Comparison of ENCODE assay signal across 1 cellular context in genomic region chr16:4116328-4117249, GRCh38.
A peak's percentile ranks its signal among the peaks of the same experiment; 100 is the strongest.
TF ChIP-seq lines count a peak whose summit lies in the region.

Gene ADCY9 (minus strand): TSS chr16:4116442. CDS start chr16:4115442, 1,000 bp downstream.

TF ChIP-seq in HepG2, 621 proteins besides CTCF, POLR2A, EP300 and RAD21 (continued from another document and continues in another):
- no peak for TF ChIP-seq ZNF142 (CRISPR knock-in tag; IDR thresholded peaks at IDR 0.05)
- TF ChIP-seq PCBP2 (optimal IDR thresholded peaks at IDR 0.05; ENCODE audit: low read depth, low read length, poor library complexity, severe bottlenecking), result no peak
- no peak for TF ChIP-seq KLF16 (CRISPR knock-in tag; IDR thresholded peaks at IDR 0.05)
- TF ChIP-seq ZNF691 (CRISPR knock-in tag; IDR thresholded peaks at IDR 0.05; ENCODE audit: borderline replicate concordance, low read depth), result no peak
- TF ChIP-seq AHDC1 (CRISPR knock-in tag; IDR thresholded peaks at IDR 0.05; ENCODE audit: borderline replicate concordance), result no peak
- no peak for TF ChIP-seq FOXA1 (IDR thresholded peaks at IDR 0.05)
- peak; percentile 7; the same call in 1 of the 2 replicates for TF ChIP-seq FOXA1 (CRISPR knock-in tag; IDR thresholded peaks at IDR 0.05)
- no peak for TF ChIP-seq ZNF274 (CRISPR knock-in tag; IDR thresholded peaks at IDR 0.05)
- TF ChIP-seq HDAC2 (CRISPR knock-in tag; IDR thresholded peaks at IDR 0.05), result no peak
- TF ChIP-seq ZNF3 (CRISPR knock-in tag; IDR thresholded peaks at IDR 0.05), result no peak
- TF ChIP-seq POGZ (CRISPR knock-in tag; IDR thresholded peaks at IDR 0.05), result peak; percentile 42; the same call in 1 of the 2 replicates
- no peak for TF ChIP-seq TP53 (CRISPR knock-in tag; conservative IDR thresholded peaks at IDR 0.05)
- peak; percentile 37; the same call in 1 of the 2 replicates for TF ChIP-seq MAX (IDR thresholded peaks at IDR 0.05)
- no peak for TF ChIP-seq KLF15 (CRISPR knock-in tag; IDR thresholded peaks at IDR 0.05; ENCODE audit: borderline replicate concordance)
- peak; percentile 78; the same call in 1 of the 2 replicates for TF ChIP-seq HOXA5 (CRISPR knock-in tag; IDR thresholded peaks at IDR 0.05)
- no peak for TF ChIP-seq RFX1 (IDR thresholded peaks at IDR 0.05)
- TF ChIP-seq ELK4 (CRISPR knock-in tag; IDR thresholded peaks at IDR 0.05; ENCODE audit: borderline replicate concordance), result no peak
- 0 out of 2 replicates have a peak, but pooled peaks have one; percentile 52 for TF ChIP-seq GMEB1 (CRISPR knock-in tag; IDR thresholded peaks at IDR 0.05; ENCODE audit: borderline replicate concordance)
- TF ChIP-seq ZNF550 (CRISPR knock-in tag; IDR thresholded peaks at IDR 0.05; ENCODE audit: borderline replicate concordance), result no peak
- TF ChIP-seq HMGA1 (CRISPR knock-in tag; conservative IDR thresholded peaks at IDR 0.05), result no peak
- TF ChIP-seq MTA3 (CRISPR knock-in tag; IDR thresholded peaks at IDR 0.05), result no peak
- TF ChIP-seq GABPA (IDR thresholded peaks at IDR 0.05; ENCODE audit: low read depth, low read length), result no peak
- no peak for TF ChIP-seq GABPA (CRISPR knock-in tag; IDR thresholded peaks at IDR 0.05; ENCODE audit: low read depth)
- no peak for TF ChIP-seq SMAD9 (CRISPR knock-in tag; IDR thresholded peaks at IDR 0.05)
- peak; percentile 39; the same call in 1 of the 2 replicates for TF ChIP-seq ZNF598 (CRISPR knock-in tag; IDR thresholded peaks at IDR 0.05; ENCODE audit: borderline replicate concordance)
- TF ChIP-seq THYN1 (CRISPR knock-in tag; IDR thresholded peaks at IDR 0.05; ENCODE audit: borderline replicate concordance, low read depth), result no peak
- peak; percentile 45; the same call in 1 of the 2 replicates for TF ChIP-seq HBP1 (CRISPR knock-in tag; IDR thresholded peaks at IDR 0.05; ENCODE audit: low read depth)
- TF ChIP-seq ZNF891 (CRISPR knock-in tag; IDR thresholded peaks at IDR 0.05), result no peak
- no peak; the same call in 1 of the 2 replicates for TF ChIP-seq HNF4A (CRISPR knock-in tag; IDR thresholded peaks at IDR 0.05)
- no peak for TF ChIP-seq TAF15 (IDR thresholded peaks at IDR 0.05; ENCODE audit: low read depth, low read length, poor library complexity, severe bottlenecking)
- TF ChIP-seq PRDM10 (CRISPR knock-in tag; IDR thresholded peaks at IDR 0.05; ENCODE audit: low read depth), result no peak
- no peak for TF ChIP-seq NPAS2 (CRISPR knock-in tag; IDR thresholded peaks at IDR 0.05; ENCODE audit: borderline replicate concordance)
- TF ChIP-seq YY1 (IDR thresholded peaks at IDR 0.05; ENCODE audit: insufficient read depth, insufficient replicate concordance, low read depth, low read length), result peak; percentile 12
- no peak for TF ChIP-seq KAT2B (IDR thresholded peaks at IDR 0.05; ENCODE audit: borderline replicate concordance, low read depth, low read length)
- TF ChIP-seq SIN3B (IDR thresholded peaks at IDR 0.05; ENCODE audit: low read length), result no peak
- no peak for TF ChIP-seq HNF4G (IDR thresholded peaks at IDR 0.05; ENCODE audit: borderline replicate concordance, low read depth, low read length)
- TF ChIP-seq HNF4G (CRISPR knock-in tag; IDR thresholded peaks at IDR 0.05; ENCODE audit: borderline replicate concordance, low read depth), result no peak
- TF ChIP-seq ZNF530 (CRISPR knock-in tag; IDR thresholded peaks at IDR 0.05; ENCODE audit: low read depth), result no peak
- TF ChIP-seq HOXA7 (CRISPR knock-in tag; IDR thresholded peaks at IDR 0.05), result no peak
- TF ChIP-seq BHLHE40 (IDR thresholded peaks at IDR 0.05; ENCODE audit: low read length), result no peak
- TF ChIP-seq KDM2A (CRISPR knock-in tag; IDR thresholded peaks at IDR 0.05; ENCODE audit: borderline replicate concordance, low read depth), result no peak
- no peak for TF ChIP-seq ZBTB21 (CRISPR knock-in tag; IDR thresholded peaks at IDR 0.05)
- TF ChIP-seq ZNF543 (CRISPR knock-in tag; IDR thresholded peaks at IDR 0.05), result no peak; the same call in 1 of the 2 replicates
